ENCODE assay signal across 3 cellular contexts in genomic region chr9:129784951-129785350, GRCh38. TPM values are rescaled to one million over a fixed set of nuclear protein-coding genes. Genes with fewer than 3 reads are reported as not detected.
"Had no signal": no experiment of that assay in that cellular context is flagged by ENCODE, and none has a peak within 500 bp of the region (broad histone marks: within the 10 kb centered on the region; RNA-seq: fewer than 3 reads in every experiment).

No MANE protein-coding gene starts in this region.

RNA-seq across cellular contexts. Expression of gene PTGES, which starts 32.1 kb away (rescaled TPM):
- total RNA-seq: K562 had no signal
- polyA plus RNA-seq: HepG2, IgD-negative memory B cell had no signal
